8 cellular contexts compared by ENCODE assay signal in genomic region chr7:17302575-17303142, GRCh38. TPM values are rescaled to one million over a fixed set of nuclear protein-coding genes. Genes with fewer than 3 reads are reported as not detected.
DNase-seq lines count a peak whose midpoint lies in the region; ATAC-seq, FAIRE-seq and TF ChIP-seq lines count a peak whose summit lies in the region.

No MANE protein-coding gene starts in this region.

- DNase-seq in heart left ventricle: no peak
- no peak for DNase-seq in left ventricle myocardium superior
- peak; percentile 55 for DNase-seq in RPMI7951 (ENCODE audit: low read depth)
- peak; percentile 83 for DNase-seq in fibroblast of mammary gland (ENCODE audit: low read depth)
- DNase-seq in CD8-positive, alpha-beta T cell: no peak
- DNase-seq in D721Med (ENCODE audit: insufficient read length, low spot score): no peak

- no peaks in the 10 kb centered on the region for H3K27me3 Mint-ChIP-seq in CD8-positive, alpha-beta T cell (ENCODE audit: low read depth)

- TF ChIP-seq CTCF in heart left ventricle (IDR thresholded peaks at IDR 0.05): peak in 11 of 12 donors; percentile 12 to 54 (median 32)
- TF ChIP-seq CTCF in fibroblast of mammary gland (conservative IDR thresholded peaks at IDR 0.05; ENCODE audit: control insufficient read depth, insufficient read depth, low read depth, low read length): peak; percentile 55
- TF ChIP-seq CTCF in CD8-positive, alpha-beta T cell (IDR thresholded peaks at IDR 0.05): no peak
- no peak for TF ChIP-seq CTCF in D721Med (IDR thresholded peaks at IDR 0.05; ENCODE audit: insufficient read depth, missing control alignments)

- POLR2A ChIA-PET in CD8-positive, alpha-beta T cell (lab: Charles Lee): no interaction called here

- CTCF ChIA-PET in CD8-positive, alpha-beta T cell (lab: Charles Lee): interaction anchor here (0.6 to 1.9 kb wide), 4 partner anchors 19 to 319 kb away, joined by 3 to 20 read pairs (median 4); no protein-coding TSS in a partner anchor

- intact Hi-C loops in heart left ventricle (cut with DNase I): loop anchor here in 9 of 10 donors (5.0 to 10.0 kb wide), 13 partner anchors 220 to 658 kb away; partner anchors contain the start of genes ANKMY2 (in 1 of the 9) and BZW2 (in 1 of the 9)
- intact Hi-C loops in left ventricle myocardium superior (cut with micrococcal nuclease): loop anchor here (10.0 kb wide), 1 partner anchor 318 kb away; no protein-coding TSS in a partner anchor
- intact Hi-C loops in CD8-positive, alpha-beta T cell (cut with DNase I, micrococcal nuclease): loop anchor here in 1 of 2 experiments (5.0 kb wide), 1 partner anchor 880 kb away; the partner anchor contains the start of gene CRPPA

- peaks cover 3% of the 10 kb centered on the region for H3K36me3 Mint-ChIP-seq in CD8-positive, alpha-beta T cell

- H3K36me3 ChIP-seq in heart left ventricle: no peaks in the 10 kb centered on the region
- H3K36me3 ChIP-seq in CD8-positive, alpha-beta T cell (ENCODE audit: insufficient read depth, low read length): no peaks in the 10 kb centered on the region

- H3K27me3 ChIP-seq in heart left ventricle: no peaks in the 10 kb centered on the region
- no peaks in the 10 kb centered on the region for H3K27me3 ChIP-seq in CD8-positive, alpha-beta T cell (ENCODE audit: insufficient read depth, low read length)

- ATAC-seq in heart left ventricle (no peak), left ventricle myocardium superior (no peak), HG02870 (IDR thresholded peaks at IDR 0.05; ENCODE audit: unreplicated experiment) (peak; percentile 41), GM19397 (IDR thresholded peaks at IDR 0.05; ENCODE audit: unreplicated experiment) (no peak)
- no peak for ATAC-seq in CD8-positive, alpha-beta T cell

- no peak overlapping the region for H3K27ac Mint-ChIP-seq in CD8-positive, alpha-beta T cell

- H3K4me1 Mint-ChIP-seq in CD8-positive, alpha-beta T cell (ENCODE audit: low read depth): peaks cover 45% of the 10 kb centered on the region

- peak overlapping the region in 5 of 12 donors; percentile 3 to 98 (median 20) for H3K27ac ChIP-seq in heart left ventricle
- H3K27ac ChIP-seq in CD8-positive, alpha-beta T cell (ENCODE audit: low read depth, low read length): no peak overlapping the region

- H3K9me3 ChIP-seq in heart left ventricle: no peaks in the 10 kb centered on the region
- H3K9me3 ChIP-seq in CD8-positive, alpha-beta T cell (ENCODE audit: low read length): no peaks in the 10 kb centered on the region

- no peak for TF ChIP-seq POLR2A in heart left ventricle (IDR thresholded peaks at IDR 0.05)

- peak overlapping the region in 10 of 12 donors; percentile 3 to 97 (median 86) for H3K4me3 ChIP-seq in heart left ventricle
- peak overlapping the region; percentile 15 for H3K4me3 ChIP-seq in fibroblast of mammary gland (ENCODE audit: control insufficient read depth, low read depth, low read length)
- no peak overlapping the region for H3K4me3 ChIP-seq in CD8-positive, alpha-beta T cell (ENCODE audit: low read depth, low read length)

- WGBS in heart left ventricle, 4 donors: 34 to 46% (median 46%) methylated on average over 8 of the region's 8 CpGs

- H3K4me1 ChIP-seq in heart left ventricle: peaks cover 0 to 77% (median 54%) of the 10 kb centered on the region in 12 donors
- peaks cover 18% of the 10 kb centered on the region for H3K4me1 ChIP-seq in CD8-positive, alpha-beta T cell (ENCODE audit: insufficient read depth, low read length)

- no peak overlapping the region for H3K4me3 Mint-ChIP-seq in CD8-positive, alpha-beta T cell

- peaks cover under 1% of the 10 kb centered on the region for H3K9me3 Mint-ChIP-seq in CD8-positive, alpha-beta T cell

- no peak for FAIRE-seq in D721Med (lab: Jason Lieb, UNC)

RNA-seq across cellular contexts. Expression of gene AHR, which starts 4.2 kb away (rescaled TPM):
- total RNA-seq in heart left ventricle (10 to 100 TPM; 19.5 to 84.6 (median 46.1) TPM), left ventricle myocardium superior (37.9 TPM)
- 10 to 100 TPM in 1 of 2 donors, 1 to 10 TPM in 1; 6.0 to 12.7 TPM for polyA plus RNA-seq in heart left ventricle
- 96.6 and 113 TPM in 2 replicates for total RNA-seq in RPMI7951 (2014; rRNA removed; shearing (Covaris generic))
- 10 to 100 TPM; 54.0 to 54.1 TPM for total RNA-seq in CD8-positive, alpha-beta T cell

Comparison
In these comparisons a context has a peak if more than half of its experiments do, and no peak if none do; other contexts are left out.
1. DNase-seq: peak in RPMI7951 (single experiment) and fibroblast of mammary gland (single experiment); none in heart left ventricle (0 of 5), left ventricle myocardium superior (single experiment), CD8-positive, alpha-beta T cell (0 of 7) and D721Med (single experiment).
2. CTCF ChIP-seq: peak in heart left ventricle (11 of 12) and fibroblast of mammary gland (single experiment); none in CD8-positive, alpha-beta T cell (single experiment) and D721Med (single experiment).